In the genomic region with DNA sequence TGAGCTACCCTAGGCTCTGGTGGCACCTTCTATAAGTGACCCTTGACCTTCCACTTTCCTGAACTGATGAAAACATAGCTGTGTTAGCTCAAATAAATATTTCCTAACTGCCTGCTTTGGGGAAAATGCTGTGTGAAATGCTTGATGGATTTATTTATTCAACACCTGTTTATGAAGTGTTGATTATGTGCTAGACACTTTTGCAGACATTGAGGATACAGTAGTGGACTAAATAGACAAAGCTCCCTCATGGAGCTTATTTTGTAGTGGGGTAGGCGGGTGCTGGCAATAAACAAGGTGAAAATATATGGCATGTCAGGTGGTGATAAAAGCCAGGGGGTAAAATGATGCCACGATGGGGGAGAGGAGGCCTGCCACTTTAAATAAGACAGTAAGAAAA, we compare ENCODE assay signal across 1 cellular context.
TF ChIP-seq lines count a peak whose summit lies in the region.

No MANE protein-coding gene starts in this region.

TF ChIP-seq in HepG2, 621 proteins besides CTCF, POLR2A, EP300 and RAD21:
- TF ChIP-seq, protein P1, sequence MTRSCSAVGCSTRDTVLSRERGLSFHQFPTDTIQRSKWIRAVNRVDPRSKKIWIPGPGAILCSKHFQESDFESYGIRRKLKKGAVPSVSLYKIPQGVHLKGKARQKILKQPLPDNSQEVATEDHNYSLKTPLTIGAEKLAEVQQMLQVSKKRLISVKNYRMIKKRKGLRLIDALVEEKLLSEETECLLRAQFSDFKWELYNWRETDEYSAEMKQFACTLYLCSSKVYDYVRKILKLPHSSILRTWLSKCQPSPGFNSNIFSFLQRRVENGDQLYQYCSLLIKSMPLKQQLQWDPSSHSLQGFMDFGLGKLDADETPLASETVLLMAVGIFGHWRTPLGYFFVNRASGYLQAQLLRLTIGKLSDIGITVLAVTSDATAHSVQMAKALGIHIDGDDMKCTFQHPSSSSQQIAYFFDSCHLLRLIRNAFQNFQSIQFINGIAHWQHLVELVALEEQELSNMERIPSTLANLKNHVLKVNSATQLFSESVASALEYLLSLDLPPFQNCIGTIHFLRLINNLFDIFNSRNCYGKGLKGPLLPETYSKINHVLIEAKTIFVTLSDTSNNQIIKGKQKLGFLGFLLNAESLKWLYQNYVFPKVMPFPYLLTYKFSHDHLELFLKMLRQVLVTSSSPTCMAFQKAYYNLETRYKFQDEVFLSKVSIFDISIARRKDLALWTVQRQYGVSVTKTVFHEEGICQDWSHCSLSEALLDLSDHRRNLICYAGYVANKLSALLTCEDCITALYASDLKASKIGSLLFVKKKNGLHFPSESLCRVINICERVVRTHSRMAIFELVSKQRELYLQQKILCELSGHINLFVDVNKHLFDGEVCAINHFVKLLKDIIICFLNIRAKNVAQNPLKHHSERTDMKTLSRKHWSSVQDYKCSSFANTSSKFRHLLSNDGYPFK (CRISPR knock-in tag; IDR thresholded peaks at IDR 0.05; ENCODE audit: borderline replicate concordance): no peak
- TF ChIP-seq NR2F6 (IDR thresholded peaks at IDR 0.05) (0 out of 2 replicates have a peak, but pooled peaks have one; percentile 16), NR2F6 (CRISPR knock-in tag; IDR thresholded peaks at IDR 0.05) (no peak)
